ENCODE assay signal across 1 cellular context in genomic region chr9:3733039-3733408, GRCh38.
TF ChIP-seq lines count a peak whose summit lies in the region.

No MANE protein-coding gene starts in this region.

TF ChIP-seq in A549, 52 proteins besides CTCF, POLR2A, EP300 and RAD21 (continued from another document):
- no peak for TF ChIP-seq KDM1A (IDR thresholded peaks at IDR 0.05; ENCODE audit: low read depth)
